Comparison of ENCODE assay signal across 13 cellular contexts in genomic region chr3:157502916-157503620, GRCh38. TPM values are rescaled to one million over a fixed set of nuclear protein-coding genes. Genes with fewer than 3 reads are reported as not detected.
DNase-seq lines count a peak whose midpoint lies in the region; ATAC-seq, FAIRE-seq and TF ChIP-seq lines count a peak whose summit lies in the region.
"Had no signal": no experiment of that assay in that cellular context is flagged by ENCODE, and none has a peak within 500 bp of the region (broad histone marks: within the 10 kb centered on the region; RNA-seq: fewer than 3 reads in every experiment).

VEPH1 (minus strand) TSS chr3:157503416; CDS start chr3:157495349, 8,067 bp downstream.

- H3K4me3 ChIP-seq in neural progenitor cell = no peak within 1 kb of the TSS
- H3K4me3 ChIP-seq: sigmoid colon had no signal

- H3K27ac ChIP-seq in VCaP (peak within 1 kb of the TSS; percentile 12; the same call in 1 of the 2 replicates), neural progenitor cell (no peak within 1 kb of the TSS)
- H3K27ac ChIP-seq: sigmoid colon had no signal

- peaks cover 3% of the 10 kb centered on the region for H4K20me1 ChIP-seq in neural progenitor cell (ENCODE audit: low read depth)

- H3K4me3 Mint-ChIP-seq in Calu3 (ENCODE audit: low read depth, unreplicated experiment) = peak within 1 kb of the TSS; percentile 76
- H3K4me3 Mint-ChIP-seq in neural progenitor cell = peak within 1 kb of the TSS; percentile 81
- no peak within 1 kb of the TSS for H3K4me3 Mint-ChIP-seq in activated T-helper 2 cell treated with anti-CD3 and anti-CD28 coated beads, Interferon-gamma antibody, Interleukin-2, Interleukin-4, amounts not matched to agents 10 μg/mL and 5 μg/mL and 100 μg/mL, durations not matched to agents 14 hours and 24 hours and 36 hours (ENCODE audit: low read depth)
- H3K4me3 Mint-ChIP-seq: activated CD4-positive, alpha-beta memory T cell treated with anti-CD3 and anti-CD28 coated beads, Interleukin-2, amount 10 ng/mL, durations not matched to agents 7 days and 5 days; activated naive CD4-positive, alpha-beta T cell treated with anti-CD3 and anti-CD28 coated beads, Interleukin-2, amount 10 ng/mL, durations not matched to agents 7 days and 5 days had no signal

- no peaks in the 10 kb centered on the region for H3K79me2 ChIP-seq in neural progenitor cell (ENCODE audit: low read depth)

- no peak for FAIRE-seq in frontal cortex (lab: Jason Lieb, UNC)

- DNase-seq in Calu3 (peak; percentile 79), frontal cortex (ENCODE audit: low spot score in 2 of 2) (no peak), neural progenitor cell (ENCODE audit: low spot score) (peak; percentile 56), GM10248 (ENCODE audit: extremely low spot score) (no peak), NCI-H2196 treated with DMSO at 0.1 percent for 48 hours (lab: John Stamatoyannopoulos, UW; ENCODE audit: unreplicated experiment) (no peak)
- DNase-seq in activated T-helper 2 cell treated with anti-CD3 and anti-CD28 coated beads, Interferon-gamma antibody, Interleukin-2, Interleukin-4, amounts not matched to agents 10 μg/mL and 5 μg/mL and 100 μg/mL, durations not matched to agents 14 hours and 24 hours and 36 hours (ENCODE audit: low spot score) = no peak
- DNase-seq: activated CD4-positive, alpha-beta memory T cell treated with anti-CD3 and anti-CD28 coated beads, Interleukin-2, amount 10 ng/mL, durations not matched to agents 7 days and 5 days; activated naive CD4-positive, alpha-beta T cell treated with anti-CD3 and anti-CD28 coated beads, Interleukin-2, amount 10 ng/mL, durations not matched to agents 7 days and 5 days; left ventricle myocardium superior; sigmoid colon; T-helper 1 cell had no signal

- peaks cover 14% of the 10 kb centered on the region for H3K27me3 ChIP-seq in neural progenitor cell

- TF ChIP-seq CTCF in Calu3 (IDR thresholded peaks at IDR 0.05; ENCODE audit: unreplicated experiment) (no peak), VCaP (conservative IDR thresholded peaks at IDR 0.05) (no peak), neural progenitor cell (IDR thresholded peaks at IDR 0.05) (no peak), GM10248 (IDR thresholded peaks at IDR 0.05; ENCODE audit: control extremely low read depth, extremely low read depth, low read depth, missing control alignments) (no peak)

- H3K4me1 Mint-ChIP-seq in Calu3 (ENCODE audit: low read depth, unreplicated experiment) (peaks cover 72% of the 10 kb centered on the region), neural progenitor cell (peaks cover 59% of the 10 kb centered on the region)
- peaks cover 2% of the 10 kb centered on the region for H3K4me1 Mint-ChIP-seq in activated T-helper 2 cell treated with anti-CD3 and anti-CD28 coated beads, Interferon-gamma antibody, Interleukin-2, Interleukin-4, amounts not matched to agents 10 μg/mL and 5 μg/mL and 100 μg/mL, durations not matched to agents 14 hours and 24 hours and 36 hours (ENCODE audit: low read depth)
- H3K4me1 Mint-ChIP-seq: activated naive CD4-positive, alpha-beta T cell treated with anti-CD3 and anti-CD28 coated beads, Interleukin-2, amount 10 ng/mL, durations not matched to agents 7 days and 5 days had no signal

- peak within 1 kb of the TSS; percentile 43 for H3K27ac Mint-ChIP-seq in Calu3 (ENCODE audit: unreplicated experiment)
- peak within 1 kb of the TSS; percentile 77 for H3K27ac Mint-ChIP-seq in neural progenitor cell
- no peak within 1 kb of the TSS for H3K27ac Mint-ChIP-seq in activated T-helper 2 cell treated with anti-CD3 and anti-CD28 coated beads, Interferon-gamma antibody, Interleukin-2, Interleukin-4, amounts not matched to agents 10 μg/mL and 5 μg/mL and 100 μg/mL, durations not matched to agents 14 hours and 24 hours and 36 hours
- H3K27ac Mint-ChIP-seq: activated CD4-positive, alpha-beta memory T cell treated with anti-CD3 and anti-CD28 coated beads, Interleukin-2, amount 10 ng/mL, durations not matched to agents 7 days and 5 days; activated naive CD4-positive, alpha-beta T cell treated with anti-CD3 and anti-CD28 coated beads, Interleukin-2, amount 10 ng/mL, durations not matched to agents 7 days and 5 days had no signal

- H3K4me2 ChIP-seq in neural progenitor cell = peak within 1 kb of the TSS; percentile 53

- peaks cover 3% of the 10 kb centered on the region for H3K9me3 Mint-ChIP-seq in Calu3 (ENCODE audit: low read depth, unreplicated experiment)
- no peaks in the 10 kb centered on the region for H3K9me3 Mint-ChIP-seq in neural progenitor cell
- H3K9me3 Mint-ChIP-seq in activated T-helper 2 cell treated with anti-CD3 and anti-CD28 coated beads, Interferon-gamma antibody, Interleukin-2, Interleukin-4, amounts not matched to agents 10 μg/mL and 5 μg/mL and 100 μg/mL, durations not matched to agents 14 hours and 24 hours and 36 hours = no peaks in the 10 kb centered on the region
- H3K9me3 Mint-ChIP-seq: activated CD4-positive, alpha-beta memory T cell treated with anti-CD3 and anti-CD28 coated beads, Interleukin-2, amount 10 ng/mL, durations not matched to agents 7 days and 5 days; activated naive CD4-positive, alpha-beta T cell treated with anti-CD3 and anti-CD28 coated beads, Interleukin-2, amount 10 ng/mL, durations not matched to agents 7 days and 5 days had no signal

- H3K36me3 Mint-ChIP-seq in Calu3 (ENCODE audit: insufficient read depth, unreplicated experiment) (peaks cover 30% of the 10 kb centered on the region), neural progenitor cell (peaks cover 3% of the 10 kb centered on the region)
- H3K36me3 Mint-ChIP-seq in activated T-helper 2 cell treated with anti-CD3 and anti-CD28 coated beads, Interferon-gamma antibody, Interleukin-2, Interleukin-4, amounts not matched to agents 10 μg/mL and 5 μg/mL and 100 μg/mL, durations not matched to agents 14 hours and 24 hours and 36 hours (ENCODE audit: low read depth) = no peaks in the 10 kb centered on the region
- H3K36me3 Mint-ChIP-seq: activated naive CD4-positive, alpha-beta T cell treated with anti-CD3 and anti-CD28 coated beads, Interleukin-2, amount 10 ng/mL, durations not matched to agents 7 days and 5 days had no signal

- no peak within 1 kb of the TSS for H3K9ac ChIP-seq in neural progenitor cell

- no peaks in the 10 kb centered on the region for H3K9me3 ChIP-seq in neural progenitor cell (ENCODE audit: low read depth)
- H3K9me3 ChIP-seq: sigmoid colon had no signal

- peaks cover 34% of the 10 kb centered on the region for H3F3A ChIP-seq in neural progenitor cell (ENCODE audit: low read depth)

- H2AFZ ChIP-seq in neural progenitor cell (replicated peaks) = no peak within 1 kb of the TSS

- intact Hi-C loops in Calu3 (cut with micrococcal nuclease; ENCODE audit: unreplicated experiment) = no loop called here
- intact Hi-C loops in activated T-helper 2 cell treated with anti-CD3 and anti-CD28 coated beads, Interferon-gamma antibody, Interleukin-2, Interleukin-4, amounts not matched to agents 10 μg/mL and 5 μg/mL and 100 μg/mL, durations not matched to agents 14 hours and 24 hours and 36 hours (cut with micrococcal nuclease) = no loop called here

- POLR2A ChIA-PET in GM10248 (lab: Yijun Ruan, JAX) = no interaction called here

- H3K36me3 ChIP-seq in neural progenitor cell = no peaks in the 10 kb centered on the region
- H3K36me3 ChIP-seq: sigmoid colon had no signal

- BruUV-seq in Calu3 (replicated peaks; lab: Mats Ljungman, UMichigan) = no TSS peak

- H3K27me3 Mint-ChIP-seq in Calu3 (ENCODE audit: unreplicated experiment) = no peaks in the 10 kb centered on the region
- no peaks in the 10 kb centered on the region for H3K27me3 Mint-ChIP-seq in neural progenitor cell (ENCODE audit: insufficient read depth, low read depth)
- H3K27me3 Mint-ChIP-seq in activated T-helper 2 cell treated with anti-CD3 and anti-CD28 coated beads, Interferon-gamma antibody, Interleukin-2, Interleukin-4, amounts not matched to agents 10 μg/mL and 5 μg/mL and 100 μg/mL, durations not matched to agents 14 hours and 24 hours and 36 hours (ENCODE audit: low read depth) = peaks cover 36% of the 10 kb centered on the region

- no peak for ATAC-seq in GM21619 (IDR thresholded peaks at IDR 0.05; ENCODE audit: unreplicated experiment)
- ATAC-seq: left ventricle myocardium superior had no signal

- CTCF ChIA-PET in Calu3 (lab: Charles Lee) = interaction anchor here (0.6 to 2.3 kb wide), 8 partner anchors 29 to 955 kb away, joined by 3 to 13 read pairs (median 3); no protein-coding TSS in a partner anchor
- CTCF ChIA-PET in GM10248 (lab: Yijun Ruan, JAX) = no interaction called here

- H3K4me1 ChIP-seq in neural progenitor cell = peaks cover 40% of the 10 kb centered on the region

RNA-seq across cellular contexts. Expression of gene VEPH1, which starts in this region (rescaled TPM):
- total RNA-seq in Calu3 (2022) = 26.0 and 35.1 TPM in 2 replicates
- 13.0 TPM for total RNA-seq in frontal cortex
- total RNA-seq in neural progenitor cell (ENCODE audit: low replicate concordance) = 0.96 TPM in 1 of 2 replicates, not detected in the other
- not detected in 2 replicates for total RNA-seq in activated T-helper 2 cell treated with anti-CD3 and anti-CD28 coated beads, Interferon-gamma antibody, Interleukin-2, Interleukin-4, amounts not matched to agents 10 μg/mL and 5 μg/mL and 100 μg/mL, durations not matched to agents 14 hours and 24 hours and 36 hours
- total RNA-seq: activated CD4-positive, alpha-beta memory T cell treated with anti-CD3 and anti-CD28 coated beads, Interleukin-2, amount 10 ng/mL, durations not matched to agents 7 days and 5 days had no signal

Comparison
In these comparisons a context has a peak if more than half of its experiments do, and no peak if none do; other contexts are left out.
1. Peak in DNase-seq and H3K4me2 ChIP-seq in neural progenitor cell; RNA of the gene not detected or under 1 TPM.